In the genomic region with DNA sequence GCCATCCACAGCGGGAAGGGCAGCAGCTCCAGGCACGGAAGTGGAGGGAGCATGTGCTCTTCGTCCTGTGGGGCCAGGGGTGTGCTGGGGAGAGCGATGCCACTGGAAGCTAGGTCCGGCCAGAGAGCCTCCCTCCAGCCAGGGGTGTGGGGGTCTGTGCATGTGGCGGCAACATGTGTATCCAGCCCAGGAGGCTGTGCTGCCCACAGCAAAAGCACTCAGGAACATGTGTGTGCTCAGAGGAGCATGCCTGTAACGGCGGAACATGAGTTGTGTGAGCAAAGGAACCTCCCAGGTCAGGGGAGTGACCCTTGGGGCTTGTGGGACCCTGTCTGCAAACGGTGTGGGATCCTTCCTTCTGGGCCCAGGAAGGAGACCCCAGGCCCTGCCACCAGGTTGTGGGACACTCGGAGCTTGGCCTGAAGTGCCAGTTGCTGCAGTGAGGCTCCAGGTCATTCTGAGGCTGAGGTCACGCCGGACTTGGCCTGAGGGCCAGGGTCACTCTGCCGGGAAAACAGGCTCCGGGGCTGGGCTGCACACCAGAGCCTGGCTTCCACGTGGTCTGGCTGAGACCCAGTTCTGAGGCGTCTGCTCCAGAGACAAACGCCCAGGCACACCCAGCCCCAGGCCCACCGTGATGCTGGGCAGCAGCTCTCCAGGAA, we compare ENCODE assay signal across 1 cellular context.
TF ChIP-seq lines count a peak whose summit lies in the region.

No MANE protein-coding gene starts in this region.

TF ChIP-seq in HepG2, 621 proteins besides CTCF, POLR2A, EP300 and RAD21 (continued from another document and continues in another):
- TF ChIP-seq, protein P1, sequence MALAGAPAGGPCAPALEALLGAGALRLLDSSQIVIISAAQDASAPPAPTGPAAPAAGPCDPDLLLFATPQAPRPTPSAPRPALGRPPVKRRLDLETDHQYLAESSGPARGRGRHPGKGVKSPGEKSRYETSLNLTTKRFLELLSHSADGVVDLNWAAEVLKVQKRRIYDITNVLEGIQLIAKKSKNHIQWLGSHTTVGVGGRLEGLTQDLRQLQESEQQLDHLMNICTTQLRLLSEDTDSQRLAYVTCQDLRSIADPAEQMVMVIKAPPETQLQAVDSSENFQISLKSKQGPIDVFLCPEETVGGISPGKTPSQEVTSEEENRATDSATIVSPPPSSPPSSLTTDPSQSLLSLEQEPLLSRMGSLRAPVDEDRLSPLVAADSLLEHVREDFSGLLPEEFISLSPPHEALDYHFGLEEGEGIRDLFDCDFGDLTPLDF (CRISPR knock-in tag; IDR thresholded peaks at IDR 0.05): no peak
- TF ChIP-seq ZNF44 (CRISPR knock-in tag; IDR thresholded peaks at IDR 0.05) (no peak), SIX1 (CRISPR knock-in tag; IDR thresholded peaks at IDR 0.05; ENCODE audit: borderline replicate concordance) (no peak), IKZF4 (CRISPR knock-in tag; IDR thresholded peaks at IDR 0.05; ENCODE audit: borderline replicate concordance, low read depth, not compliant biosample characterization) (no peak), MIER2 (CRISPR knock-in tag; IDR thresholded peaks at IDR 0.05) (no peak), SAFB2 (CRISPR knock-in tag; IDR thresholded peaks at IDR 0.05; ENCODE audit: borderline replicate concordance, low read depth) (0 out of 2 replicates have a peak, but pooled peaks have one; percentile 61), ZNF709 (CRISPR knock-in tag; IDR thresholded peaks at IDR 0.05) (no peak), HNRNPUL1 (IDR thresholded peaks at IDR 0.05; ENCODE audit: low read depth, low read length) (no peak), ZNF446 (CRISPR knock-in tag; IDR thresholded peaks at IDR 0.05) (no peak), XBP1 (CRISPR knock-in tag; IDR thresholded peaks at IDR 0.05) (no peak), NAIF1 (CRISPR knock-in tag; IDR thresholded peaks at IDR 0.05; ENCODE audit: borderline replicate concordance) (no peak), TOPORS (CRISPR knock-in tag; IDR thresholded peaks at IDR 0.05) (no peak), SIN3A (IDR thresholded peaks at IDR 0.05; ENCODE audit: borderline replicate concordance, low read depth, low read length) (no peak), CBFB (CRISPR knock-in tag; IDR thresholded peaks at IDR 0.05) (no peak), NKX3-1 (CRISPR knock-in tag; IDR thresholded peaks at IDR 0.05) (no peak), POGZ (CRISPR knock-in tag; IDR thresholded peaks at IDR 0.05) (no peak), CAMTA2 (CRISPR knock-in tag; IDR thresholded peaks at IDR 0.05; ENCODE audit: borderline replicate concordance) (no peak), ZNF557 (CRISPR knock-in tag; IDR thresholded peaks at IDR 0.05) (no peak), ZBTB20 (CRISPR knock-in tag; IDR thresholded peaks at IDR 0.05; ENCODE audit: borderline replicate concordance, low read depth) (no peak), HNF4G (IDR thresholded peaks at IDR 0.05; ENCODE audit: borderline replicate concordance, low read depth, low read length) (no peak), HNF4G (CRISPR knock-in tag; IDR thresholded peaks at IDR 0.05; ENCODE audit: borderline replicate concordance, low read depth) (no peak), HMG20B (CRISPR knock-in tag; conservative IDR thresholded peaks at IDR 0.05) (no peak), FOXO1 (CRISPR knock-in tag; IDR thresholded peaks at IDR 0.05) (no peak), NCOA1 (CRISPR knock-in tag; IDR thresholded peaks at IDR 0.05) (no peak), ZFP1 (CRISPR knock-in tag; IDR thresholded peaks at IDR 0.05) (no peak), ZNF235 (CRISPR knock-in tag; IDR thresholded peaks at IDR 0.05; ENCODE audit: borderline replicate concordance) (no peak)
- TF ChIP-seq, protein P2, sequence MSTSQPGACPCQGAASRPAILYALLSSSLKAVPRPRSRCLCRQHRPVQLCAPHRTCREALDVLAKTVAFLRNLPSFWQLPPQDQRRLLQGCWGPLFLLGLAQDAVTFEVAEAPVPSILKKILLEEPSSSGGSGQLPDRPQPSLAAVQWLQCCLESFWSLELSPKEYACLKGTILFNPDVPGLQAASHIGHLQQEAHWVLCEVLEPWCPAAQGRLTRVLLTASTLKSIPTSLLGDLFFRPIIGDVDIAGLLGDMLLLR (CRISPR knock-in tag; IDR thresholded peaks at IDR 0.05): no peak
- TF ChIP-seq, protein P3, sequence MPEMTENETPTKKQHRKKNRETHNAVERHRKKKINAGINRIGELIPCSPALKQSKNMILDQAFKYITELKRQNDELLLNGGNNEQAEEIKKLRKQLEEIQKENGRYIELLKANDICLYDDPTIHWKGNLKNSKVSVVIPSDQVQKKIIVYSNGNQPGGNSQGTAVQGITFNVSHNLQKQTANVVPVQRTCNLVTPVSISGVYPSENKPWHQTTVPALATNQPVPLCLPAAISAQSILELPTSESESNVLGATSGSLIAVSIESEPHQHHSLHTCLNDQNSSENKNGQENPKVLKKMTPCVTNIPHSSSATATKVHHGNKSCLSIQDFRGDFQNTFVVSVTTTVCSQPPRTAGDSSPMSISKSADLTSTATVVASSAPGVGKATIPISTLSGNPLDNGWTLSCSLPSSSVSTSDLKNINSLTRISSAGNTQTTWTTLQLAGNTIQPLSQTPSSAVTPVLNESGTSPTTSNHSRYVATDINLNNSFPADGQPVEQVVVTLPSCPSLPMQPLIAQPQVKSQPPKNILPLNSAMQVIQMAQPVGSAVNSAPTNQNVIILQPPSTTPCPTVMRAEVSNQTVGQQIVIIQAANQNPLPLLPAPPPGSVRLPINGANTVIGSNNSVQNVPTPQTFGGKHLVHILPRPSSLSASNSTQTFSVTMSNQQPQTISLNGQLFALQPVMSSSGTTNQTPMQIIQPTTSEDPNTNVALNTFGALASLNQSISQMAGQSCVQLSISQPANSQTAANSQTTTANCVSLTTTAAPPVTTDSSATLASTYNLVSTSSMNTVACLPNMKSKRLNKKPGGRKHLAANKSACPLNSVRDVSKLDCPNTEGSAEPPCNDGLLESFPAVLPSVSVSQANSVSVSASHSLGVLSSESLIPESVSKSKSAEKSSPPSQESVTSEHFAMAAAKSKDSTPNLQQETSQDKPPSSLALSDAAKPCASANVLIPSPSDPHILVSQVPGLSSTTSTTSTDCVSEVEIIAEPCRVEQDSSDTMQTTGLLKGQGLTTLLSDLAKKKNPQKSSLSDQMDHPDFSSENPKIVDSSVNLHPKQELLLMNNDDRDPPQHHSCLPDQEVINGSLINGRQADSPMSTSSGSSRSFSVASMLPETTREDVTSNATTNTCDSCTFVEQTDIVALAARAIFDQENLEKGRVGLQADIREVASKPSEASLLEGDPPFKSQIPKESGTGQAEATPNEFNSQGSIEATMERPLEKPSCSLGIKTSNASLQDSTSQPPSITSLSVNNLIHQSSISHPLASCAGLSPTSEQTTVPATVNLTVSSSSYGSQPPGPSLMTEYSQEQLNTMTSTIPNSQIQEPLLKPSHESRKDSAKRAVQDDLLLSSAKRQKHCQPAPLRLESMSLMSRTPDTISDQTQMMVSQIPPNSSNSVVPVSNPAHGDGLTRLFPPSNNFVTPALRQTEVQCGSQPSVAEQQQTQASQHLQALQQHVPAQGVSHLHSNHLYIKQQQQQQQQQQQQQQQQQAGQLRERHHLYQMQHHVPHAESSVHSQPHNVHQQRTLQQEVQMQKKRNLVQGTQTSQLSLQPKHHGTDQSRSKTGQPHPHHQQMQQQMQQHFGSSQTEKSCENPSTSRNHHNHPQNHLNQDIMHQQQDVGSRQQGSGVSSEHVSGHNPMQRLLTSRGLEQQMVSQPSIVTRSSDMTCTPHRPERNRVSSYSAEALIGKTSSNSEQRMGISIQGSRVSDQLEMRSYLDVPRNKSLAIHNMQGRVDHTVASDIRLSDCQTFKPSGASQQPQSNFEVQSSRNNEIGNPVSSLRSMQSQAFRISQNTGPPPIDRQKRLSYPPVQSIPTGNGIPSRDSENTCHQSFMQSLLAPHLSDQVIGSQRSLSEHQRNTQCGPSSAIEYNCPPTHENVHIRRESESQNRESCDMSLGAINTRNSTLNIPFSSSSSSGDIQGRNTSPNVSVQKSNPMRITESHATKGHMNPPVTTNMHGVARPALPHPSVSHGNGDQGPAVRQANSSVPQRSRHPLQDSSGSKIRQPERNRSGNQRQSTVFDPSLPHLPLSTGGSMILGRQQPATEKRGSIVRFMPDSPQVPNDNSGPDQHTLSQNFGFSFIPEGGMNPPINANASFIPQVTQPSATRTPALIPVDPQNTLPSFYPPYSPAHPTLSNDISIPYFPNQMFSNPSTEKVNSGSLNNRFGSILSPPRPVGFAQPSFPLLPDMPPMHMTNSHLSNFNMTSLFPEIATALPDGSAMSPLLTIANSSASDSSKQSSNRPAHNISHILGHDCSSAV (CRISPR knock-in tag; IDR thresholded peaks at IDR 0.05; ENCODE audit: borderline replicate concordance): no peak
- TF ChIP-seq, protein P4, sequence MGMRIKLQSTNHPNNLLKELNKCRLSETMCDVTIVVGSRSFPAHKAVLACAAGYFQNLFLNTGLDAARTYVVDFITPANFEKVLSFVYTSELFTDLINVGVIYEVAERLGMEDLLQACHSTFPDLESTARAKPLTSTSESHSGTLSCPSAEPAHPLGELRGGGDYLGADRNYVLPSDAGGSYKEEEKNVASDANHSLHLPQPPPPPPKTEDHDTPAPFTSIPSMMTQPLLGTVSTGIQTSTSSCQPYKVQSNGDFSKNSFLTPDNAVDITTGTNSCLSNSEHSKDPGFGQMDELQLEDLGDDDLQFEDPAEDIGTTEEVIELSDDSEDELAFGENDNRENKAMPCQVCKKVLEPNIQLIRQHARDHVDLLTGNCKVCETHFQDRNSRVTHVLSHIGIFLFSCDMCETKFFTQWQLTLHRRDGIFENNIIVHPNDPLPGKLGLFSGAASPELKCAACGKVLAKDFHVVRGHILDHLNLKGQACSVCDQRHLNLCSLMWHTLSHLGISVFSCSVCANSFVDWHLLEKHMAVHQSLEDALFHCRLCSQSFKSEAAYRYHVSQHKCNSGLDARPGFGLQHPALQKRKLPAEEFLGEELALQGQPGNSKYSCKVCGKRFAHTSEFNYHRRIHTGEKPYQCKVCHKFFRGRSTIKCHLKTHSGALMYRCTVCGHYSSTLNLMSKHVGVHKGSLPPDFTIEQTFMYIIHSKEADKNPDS (CRISPR knock-in tag; IDR thresholded peaks at IDR 0.05): no peak
- TF ChIP-seq, protein P5, sequence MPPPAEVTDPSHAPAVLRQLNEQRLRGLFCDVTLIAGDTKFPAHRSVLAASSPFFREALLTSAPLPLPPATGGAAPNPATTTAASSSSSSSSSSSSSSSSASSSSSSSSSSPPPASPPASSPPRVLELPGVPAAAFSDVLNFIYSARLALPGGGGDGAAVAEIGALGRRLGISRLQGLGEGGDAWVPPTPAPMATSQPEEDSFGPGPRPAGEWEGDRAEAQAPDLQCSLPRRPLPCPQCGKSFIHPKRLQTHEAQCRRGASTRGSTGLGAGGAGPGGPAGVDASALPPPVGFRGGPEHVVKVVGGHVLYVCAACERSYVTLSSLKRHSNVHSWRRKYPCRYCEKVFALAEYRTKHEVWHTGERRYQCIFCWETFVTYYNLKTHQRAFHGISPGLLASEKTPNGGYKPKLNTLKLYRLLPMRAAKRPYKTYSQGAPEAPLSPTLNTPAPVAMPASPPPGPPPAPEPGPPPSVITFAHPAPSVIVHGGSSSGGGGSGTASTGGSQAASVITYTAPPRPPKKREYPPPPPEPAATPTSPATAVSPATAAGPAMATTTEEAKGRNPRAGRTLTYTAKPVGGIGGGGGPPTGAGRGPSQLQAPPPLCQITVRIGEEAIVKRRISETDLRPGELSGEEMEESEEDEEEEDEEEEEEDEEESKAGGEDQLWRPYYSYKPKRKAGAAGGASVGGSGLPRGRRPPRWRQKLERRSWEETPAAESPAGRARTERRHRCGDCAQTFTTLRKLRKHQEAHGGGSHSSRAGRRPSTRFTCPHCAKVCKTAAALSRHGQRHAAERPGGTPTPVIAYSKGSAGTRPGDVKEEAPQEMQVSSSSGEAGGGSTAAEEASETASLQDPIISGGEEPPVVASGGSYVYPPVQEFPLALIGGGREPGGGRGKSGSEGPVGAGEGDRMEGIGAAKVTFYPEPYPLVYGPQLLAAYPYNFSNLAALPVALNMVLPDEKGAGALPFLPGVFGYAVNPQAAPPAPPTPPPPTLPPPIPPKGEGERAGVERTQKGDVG (CRISPR knock-in tag; IDR thresholded peaks at IDR 0.05; ENCODE audit: borderline replicate concordance): no peak
- TF ChIP-seq, protein P6, sequence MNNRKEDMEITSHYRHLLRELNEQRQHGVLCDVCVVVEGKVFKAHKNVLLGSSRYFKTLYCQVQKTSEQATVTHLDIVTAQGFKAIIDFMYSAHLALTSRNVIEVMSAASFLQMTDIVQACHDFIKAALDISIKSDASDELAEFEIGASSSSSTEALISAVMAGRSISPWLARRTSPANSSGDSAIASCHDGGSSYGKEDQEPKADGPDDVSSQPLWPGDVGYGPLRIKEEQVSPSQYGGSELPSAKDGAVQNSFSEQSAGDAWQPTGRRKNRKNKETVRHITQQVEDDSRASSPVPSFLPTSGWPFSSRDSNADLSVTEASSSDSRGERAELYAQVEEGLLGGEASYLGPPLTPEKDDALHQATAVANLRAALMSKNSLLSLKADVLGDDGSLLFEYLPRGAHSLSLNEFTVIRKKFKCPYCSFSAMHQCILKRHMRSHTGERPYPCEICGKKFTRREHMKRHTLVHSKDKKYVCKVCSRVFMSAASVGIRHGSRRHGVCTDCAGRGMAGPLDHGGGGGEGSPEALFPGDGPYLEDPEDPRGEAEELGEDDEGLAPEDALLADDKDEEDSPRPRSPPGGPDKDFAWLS (CRISPR knock-in tag; IDR thresholded peaks at IDR 0.05; ENCODE audit: borderline replicate concordance): no peak
- TF ChIP-seq, protein P7, sequence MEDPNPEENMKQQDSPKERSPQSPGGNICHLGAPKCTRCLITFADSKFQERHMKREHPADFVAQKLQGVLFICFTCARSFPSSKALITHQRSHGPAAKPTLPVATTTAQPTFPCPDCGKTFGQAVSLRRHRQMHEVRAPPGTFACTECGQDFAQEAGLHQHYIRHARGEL (CRISPR knock-in tag; IDR thresholded peaks at IDR 0.05): no peak
- TF ChIP-seq, protein P8, sequence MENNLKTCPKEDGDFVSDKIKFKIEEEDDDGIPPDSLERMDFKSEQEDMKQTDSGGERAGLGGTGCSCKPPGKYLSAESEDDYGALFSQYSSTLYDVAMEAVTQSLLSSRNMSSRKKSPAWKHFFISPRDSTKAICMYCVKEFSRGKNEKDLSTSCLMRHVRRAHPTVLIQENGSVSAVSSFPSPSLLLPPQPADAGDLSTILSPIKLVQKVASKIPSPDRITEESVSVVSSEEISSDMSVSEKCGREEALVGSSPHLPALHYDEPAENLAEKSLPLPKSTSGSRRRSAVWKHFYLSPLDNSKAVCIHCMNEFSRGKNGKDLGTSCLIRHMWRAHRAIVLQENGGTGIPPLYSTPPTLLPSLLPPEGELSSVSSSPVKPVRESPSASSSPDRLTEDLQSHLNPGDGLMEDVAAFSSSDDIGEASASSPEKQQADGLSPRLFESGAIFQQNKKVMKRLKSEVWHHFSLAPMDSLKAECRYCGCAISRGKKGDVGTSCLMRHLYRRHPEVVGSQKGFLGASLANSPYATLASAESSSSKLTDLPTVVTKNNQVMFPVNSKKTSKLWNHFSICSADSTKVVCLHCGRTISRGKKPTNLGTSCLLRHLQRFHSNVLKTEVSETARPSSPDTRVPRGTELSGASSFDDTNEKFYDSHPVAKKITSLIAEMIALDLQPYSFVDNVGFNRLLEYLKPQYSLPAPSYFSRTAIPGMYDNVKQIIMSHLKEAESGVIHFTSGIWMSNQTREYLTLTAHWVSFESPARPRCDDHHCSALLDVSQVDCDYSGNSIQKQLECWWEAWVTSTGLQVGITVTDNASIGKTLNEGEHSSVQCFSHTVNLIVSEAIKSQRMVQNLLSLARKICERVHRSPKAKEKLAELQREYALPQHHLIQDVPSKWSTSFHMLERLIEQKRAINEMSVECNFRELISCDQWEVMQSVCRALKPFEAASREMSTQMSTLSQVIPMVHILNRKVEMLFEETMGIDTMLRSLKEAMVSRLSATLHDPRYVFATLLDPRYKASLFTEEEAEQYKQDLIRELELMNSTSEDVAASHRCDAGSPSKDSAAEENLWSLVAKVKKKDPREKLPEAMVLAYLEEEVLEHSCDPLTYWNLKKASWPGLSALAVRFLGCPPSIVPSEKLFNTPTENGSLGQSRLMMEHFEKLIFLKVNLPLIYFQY (CRISPR knock-in tag; IDR thresholded peaks at IDR 0.05; ENCODE audit: borderline replicate concordance): peak; percentile 51; the same call in 1 of the 2 replicates
